ENCODE assay signal across 1 cellular context in genomic region chr10:28496481-28496961, GRCh38.
TF ChIP-seq lines count a peak whose summit lies in the region.

No MANE protein-coding gene starts in this region.

TF ChIP-seq in K562, 482 proteins besides CTCF, POLR2A, EP300 and RAD21 (continued from another document and continues in another):
- TF ChIP-seq ATF3 (IDR thresholded peaks at IDR 0.05) (peak; percentile 82), ATF3 (CRISPR knock-in tag; conservative IDR thresholded peaks at IDR 0.05) (no peak), BRD4 (IDR thresholded peaks at IDR 0.05) (no peak), MTA2 (IDR thresholded peaks at IDR 0.05; ENCODE audit: low read depth) (peak; percentile 14; the same call in 1 of the 2 replicates), ARNT (IDR thresholded peaks at IDR 0.05) (peak in 1 of 2 experiments; percentile 59; a peak in 2 of 4 replicates), HDGF (IDR thresholded peaks at IDR 0.05) (no peak), PTBP1 (IDR thresholded peaks at IDR 0.05; ENCODE audit: low read depth, low read length) (no peak), EGR1 (conservative IDR thresholded peaks at IDR 0.05) (no peak), TEAD1 (CRISPR knock-in tag; IDR thresholded peaks at IDR 0.05) (peak in 1 of 2 experiments; percentile 69; a peak in 1 of 4 replicates), SMAD4 (CRISPR knock-in tag; conservative IDR thresholded peaks at IDR 0.05) (peak; percentile 66; the same call in 1 of the 2 replicates), CHD2 (IDR thresholded peaks at IDR 0.05; ENCODE audit: low read depth, low read length) (no peak), ARHGAP35 (IDR thresholded peaks at IDR 0.05; ENCODE audit: partially characterized antibody) (no peak), SMARCA4 (IDR thresholded peaks at IDR 0.05) (0 out of 2 replicates have a peak, but pooled peaks have one; percentile 33), RBM39 (optimal IDR thresholded peaks at IDR 0.05; ENCODE audit: low read depth, low read length) (no peak), ZNF408 (CRISPR knock-in tag; IDR thresholded peaks at IDR 0.05; ENCODE audit: low read depth) (no peak), SNAPC5 (CRISPR knock-in tag; IDR thresholded peaks at IDR 0.05) (no peak), BRF1 (IDR thresholded peaks at IDR 0.05; ENCODE audit: borderline replicate concordance, extremely low read depth, insufficient read length) (no peak), DNMT1 (IDR thresholded peaks at IDR 0.05) (no peak), HDAC2 (IDR thresholded peaks at IDR 0.05) (0 out of 2 replicates have a peak, but pooled peaks have one; percentile 50), HCFC1 (IDR thresholded peaks at IDR 0.05; ENCODE audit: low read depth, low read length) (no peak), PRDM10 (IDR thresholded peaks at IDR 0.05; ENCODE audit: partially characterized antibody) (peak; percentile 68), TARDBP (IDR thresholded peaks at IDR 0.05) (no peak), MTF1 (CRISPR knock-in tag; IDR thresholded peaks at IDR 0.05; ENCODE audit: borderline replicate concordance) (no peak), CEBPG (CRISPR knock-in tag; IDR thresholded peaks at IDR 0.05) (no peak), CEBPG (tag; conservative IDR thresholded peaks at IDR 0.05 in 1 of 2, IDR thresholded peaks at IDR 0.05 in 1 of 2) (peak; percentile 47 to 78; a peak in 3 of 4 replicates), NBN (IDR thresholded peaks at IDR 0.05; ENCODE audit: low read depth) (peak; percentile 47; the same call in 1 of the 2 replicates), KDM1A (IDR thresholded peaks at IDR 0.05) (peak; percentile 78 to 82), KDM2B (CRISPR knock-in tag; IDR thresholded peaks at IDR 0.05) (no peak), ZKSCAN8 (CRISPR knock-in tag; IDR thresholded peaks at IDR 0.05) (no peak), FOXK2 (conservative IDR thresholded peaks at IDR 0.05 in 1 of 2, IDR thresholded peaks at IDR 0.05 in 1 of 2; ENCODE audit: low read depth in 2 of 2) (peak; percentile 89; a peak in 3 of 4 replicates), PHB2 (IDR thresholded peaks at IDR 0.05; ENCODE audit: low read depth) (no peak), GTF3C2 (IDR thresholded peaks at IDR 0.05; ENCODE audit: borderline replicate concordance, extremely low read depth, insufficient read length) (no peak), FOXJ3 (CRISPR knock-in tag; IDR thresholded peaks at IDR 0.05) (no peak)
- TF ChIP-seq, protein P1, sequence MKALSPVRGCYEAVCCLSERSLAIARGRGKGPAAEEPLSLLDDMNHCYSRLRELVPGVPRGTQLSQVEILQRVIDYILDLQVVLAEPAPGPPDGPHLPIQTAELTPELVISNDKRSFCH (CRISPR knock-in tag; IDR thresholded peaks at IDR 0.05), result no peak
- TF ChIP-seq, protein P1 (tag; IDR thresholded peaks at IDR 0.05), result peak; percentile 93
- TF ChIP-seq, protein P2, sequence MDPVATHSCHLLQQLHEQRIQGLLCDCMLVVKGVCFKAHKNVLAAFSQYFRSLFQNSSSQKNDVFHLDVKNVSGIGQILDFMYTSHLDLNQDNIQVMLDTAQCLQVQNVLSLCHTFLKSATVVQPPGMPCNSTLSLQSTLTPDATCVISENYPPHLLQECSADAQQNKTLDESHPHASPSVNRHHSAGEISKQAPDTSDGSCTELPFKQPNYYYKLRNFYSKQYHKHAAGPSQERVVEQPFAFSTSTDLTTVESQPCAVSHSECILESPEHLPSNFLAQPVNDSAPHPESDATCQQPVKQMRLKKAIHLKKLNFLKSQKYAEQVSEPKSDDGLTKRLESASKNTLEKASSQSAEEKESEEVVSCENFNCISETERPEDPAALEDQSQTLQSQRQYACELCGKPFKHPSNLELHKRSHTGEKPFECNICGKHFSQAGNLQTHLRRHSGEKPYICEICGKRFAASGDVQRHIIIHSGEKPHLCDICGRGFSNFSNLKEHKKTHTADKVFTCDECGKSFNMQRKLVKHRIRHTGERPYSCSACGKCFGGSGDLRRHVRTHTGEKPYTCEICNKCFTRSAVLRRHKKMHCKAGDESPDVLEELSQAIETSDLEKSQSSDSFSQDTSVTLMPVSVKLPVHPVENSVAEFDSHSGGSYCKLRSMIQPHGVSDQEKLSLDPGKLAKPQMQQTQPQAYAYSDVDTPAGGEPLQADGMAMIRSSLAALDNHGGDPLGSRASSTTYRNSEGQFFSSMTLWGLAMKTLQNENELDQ (CRISPR knock-in tag; IDR thresholded peaks at IDR 0.05; ENCODE audit: borderline replicate concordance), result no peak
- TF ChIP-seq, protein P3, sequence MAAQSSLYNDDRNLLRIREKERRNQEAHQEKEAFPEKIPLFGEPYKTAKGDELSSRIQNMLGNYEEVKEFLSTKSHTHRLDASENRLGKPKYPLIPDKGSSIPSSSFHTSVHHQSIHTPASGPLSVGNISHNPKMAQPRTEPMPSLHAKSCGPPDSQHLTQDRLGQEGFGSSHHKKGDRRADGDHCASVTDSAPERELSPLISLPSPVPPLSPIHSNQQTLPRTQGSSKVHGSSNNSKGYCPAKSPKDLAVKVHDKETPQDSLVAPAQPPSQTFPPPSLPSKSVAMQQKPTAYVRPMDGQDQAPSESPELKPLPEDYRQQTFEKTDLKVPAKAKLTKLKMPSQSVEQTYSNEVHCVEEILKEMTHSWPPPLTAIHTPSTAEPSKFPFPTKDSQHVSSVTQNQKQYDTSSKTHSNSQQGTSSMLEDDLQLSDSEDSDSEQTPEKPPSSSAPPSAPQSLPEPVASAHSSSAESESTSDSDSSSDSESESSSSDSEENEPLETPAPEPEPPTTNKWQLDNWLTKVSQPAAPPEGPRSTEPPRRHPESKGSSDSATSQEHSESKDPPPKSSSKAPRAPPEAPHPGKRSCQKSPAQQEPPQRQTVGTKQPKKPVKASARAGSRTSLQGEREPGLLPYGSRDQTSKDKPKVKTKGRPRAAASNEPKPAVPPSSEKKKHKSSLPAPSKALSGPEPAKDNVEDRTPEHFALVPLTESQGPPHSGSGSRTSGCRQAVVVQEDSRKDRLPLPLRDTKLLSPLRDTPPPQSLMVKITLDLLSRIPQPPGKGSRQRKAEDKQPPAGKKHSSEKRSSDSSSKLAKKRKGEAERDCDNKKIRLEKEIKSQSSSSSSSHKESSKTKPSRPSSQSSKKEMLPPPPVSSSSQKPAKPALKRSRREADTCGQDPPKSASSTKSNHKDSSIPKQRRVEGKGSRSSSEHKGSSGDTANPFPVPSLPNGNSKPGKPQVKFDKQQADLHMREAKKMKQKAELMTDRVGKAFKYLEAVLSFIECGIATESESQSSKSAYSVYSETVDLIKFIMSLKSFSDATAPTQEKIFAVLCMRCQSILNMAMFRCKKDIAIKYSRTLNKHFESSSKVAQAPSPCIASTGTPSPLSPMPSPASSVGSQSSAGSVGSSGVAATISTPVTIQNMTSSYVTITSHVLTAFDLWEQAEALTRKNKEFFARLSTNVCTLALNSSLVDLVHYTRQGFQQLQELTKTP (IDR thresholded peaks at IDR 0.05; ENCODE audit: low read depth in 1 of 2, partially characterized antibody in 2 of 2), result no peak
- TF ChIP-seq, protein P4, sequence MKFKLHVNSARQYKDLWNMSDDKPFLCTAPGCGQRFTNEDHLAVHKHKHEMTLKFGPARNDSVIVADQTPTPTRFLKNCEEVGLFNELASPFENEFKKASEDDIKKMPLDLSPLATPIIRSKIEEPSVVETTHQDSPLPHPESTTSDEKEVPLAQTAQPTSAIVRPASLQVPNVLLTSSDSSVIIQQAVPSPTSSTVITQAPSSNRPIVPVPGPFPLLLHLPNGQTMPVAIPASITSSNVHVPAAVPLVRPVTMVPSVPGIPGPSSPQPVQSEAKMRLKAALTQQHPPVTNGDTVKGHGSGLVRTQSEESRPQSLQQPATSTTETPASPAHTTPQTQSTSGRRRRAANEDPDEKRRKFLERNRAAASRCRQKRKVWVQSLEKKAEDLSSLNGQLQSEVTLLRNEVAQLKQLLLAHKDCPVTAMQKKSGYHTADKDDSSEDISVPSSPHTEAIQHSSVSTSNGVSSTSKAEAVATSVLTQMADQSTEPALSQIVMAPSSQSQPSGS (CRISPR knock-in tag; IDR thresholded peaks at IDR 0.05), result no peak
- TF ChIP-seq, protein P5, sequence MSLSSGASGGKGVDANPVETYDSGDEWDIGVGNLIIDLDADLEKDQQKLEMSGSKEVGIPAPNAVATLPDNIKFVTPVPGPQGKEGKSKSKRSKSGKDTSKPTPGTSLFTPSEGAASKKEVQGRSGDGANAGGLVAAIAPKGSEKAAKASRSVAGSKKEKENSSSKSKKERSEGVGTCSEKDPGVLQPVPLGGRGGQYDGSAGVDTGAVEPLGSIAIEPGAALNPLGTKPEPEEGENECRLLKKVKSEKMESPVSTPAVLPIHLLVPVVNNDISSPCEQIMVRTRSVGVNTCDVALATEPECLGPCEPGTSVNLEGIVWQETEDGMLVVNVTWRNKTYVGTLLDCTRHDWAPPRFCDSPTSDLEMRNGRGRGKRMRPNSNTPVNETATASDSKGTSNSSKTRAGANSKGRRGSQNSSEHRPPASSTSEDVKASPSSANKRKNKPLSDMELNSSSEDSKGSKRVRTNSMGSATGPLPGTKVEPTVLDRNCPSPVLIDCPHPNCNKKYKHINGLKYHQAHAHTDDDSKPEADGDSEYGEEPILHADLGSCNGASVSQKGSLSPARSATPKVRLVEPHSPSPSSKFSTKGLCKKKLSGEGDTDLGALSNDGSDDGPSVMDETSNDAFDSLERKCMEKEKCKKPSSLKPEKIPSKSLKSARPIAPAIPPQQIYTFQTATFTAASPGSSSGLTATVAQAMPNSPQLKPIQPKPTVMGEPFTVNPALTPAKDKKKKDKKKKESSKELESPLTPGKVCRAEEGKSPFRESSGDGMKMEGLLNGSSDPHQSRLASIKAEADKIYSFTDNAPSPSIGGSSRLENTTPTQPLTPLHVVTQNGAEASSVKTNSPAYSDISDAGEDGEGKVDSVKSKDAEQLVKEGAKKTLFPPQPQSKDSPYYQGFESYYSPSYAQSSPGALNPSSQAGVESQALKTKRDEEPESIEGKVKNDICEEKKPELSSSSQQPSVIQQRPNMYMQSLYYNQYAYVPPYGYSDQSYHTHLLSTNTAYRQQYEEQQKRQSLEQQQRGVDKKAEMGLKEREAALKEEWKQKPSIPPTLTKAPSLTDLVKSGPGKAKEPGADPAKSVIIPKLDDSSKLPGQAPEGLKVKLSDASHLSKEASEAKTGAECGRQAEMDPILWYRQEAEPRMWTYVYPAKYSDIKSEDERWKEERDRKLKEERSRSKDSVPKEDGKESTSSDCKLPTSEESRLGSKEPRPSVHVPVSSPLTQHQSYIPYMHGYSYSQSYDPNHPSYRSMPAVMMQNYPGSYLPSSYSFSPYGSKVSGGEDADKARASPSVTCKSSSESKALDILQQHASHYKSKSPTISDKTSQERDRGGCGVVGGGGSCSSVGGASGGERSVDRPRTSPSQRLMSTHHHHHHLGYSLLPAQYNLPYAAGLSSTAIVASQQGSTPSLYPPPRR (CRISPR knock-in tag; IDR thresholded peaks at IDR 0.05; ENCODE audit: borderline replicate concordance), result no peak
